ENCODE assay signal across 8 cellular contexts in the genomic region with DNA sequence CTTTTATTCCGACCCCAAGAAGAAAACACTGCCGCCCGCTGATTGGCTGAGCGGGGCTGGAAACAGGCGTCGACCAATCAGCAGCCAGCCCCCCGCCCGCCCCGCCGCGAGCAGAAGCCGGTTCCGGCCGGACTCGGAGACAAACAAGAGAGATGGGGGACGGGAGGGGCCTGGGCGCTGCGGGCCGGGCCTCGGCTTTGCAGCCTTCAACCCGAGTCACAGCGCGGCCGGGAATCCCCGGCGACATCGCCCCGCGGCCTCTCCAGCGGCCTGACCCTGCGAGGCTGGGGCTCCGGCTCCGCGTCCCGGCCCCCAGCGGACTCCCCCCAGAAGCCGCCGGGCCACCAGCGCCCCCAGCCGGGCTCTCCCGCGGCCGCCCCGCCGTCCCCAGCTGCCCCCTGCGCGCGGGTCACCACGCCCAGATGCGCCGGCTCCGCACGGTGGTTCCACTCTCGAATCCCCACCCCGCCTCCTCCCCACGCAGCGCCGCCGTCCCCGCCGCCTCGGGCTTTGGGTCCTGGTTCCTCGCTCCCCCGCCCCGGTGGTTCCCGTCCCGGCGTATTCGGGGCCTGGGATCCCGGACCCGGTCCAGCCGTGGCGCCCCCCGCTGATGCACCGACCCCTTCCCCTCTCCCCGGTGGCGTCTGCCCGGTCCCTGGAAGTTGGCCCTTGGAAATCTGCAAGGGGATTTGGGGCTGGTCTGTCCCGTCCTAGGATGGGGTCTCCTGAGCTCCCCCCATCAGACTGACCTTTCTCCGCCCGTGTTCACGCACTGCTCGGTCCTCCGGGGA. TPM values are rescaled to one million over a fixed set of nuclear protein-coding genes. Genes with fewer than 3 reads are reported as not detected.
DNase-seq lines count a peak whose midpoint lies in the region; ATAC-seq and TF ChIP-seq lines count a peak whose summit lies in the region.

No MANE protein-coding gene starts in this region.

- DNase-seq in GM13977 (ENCODE audit: low spot score) (peak; percentile 99), NCI-H2029 (lab: John Stamatoyannopoulos, UW) (peak; percentile 87), T1000 (lab: John Stamatoyannopoulos, UW) (peak; percentile 89), astrocyte of the hippocampus (ENCODE audit: low read depth, low spot score) (peak; percentile 99), hepatocyte (ENCODE audit: low spot score) (peak; percentile 95), renal cortical epithelial cell (ENCODE audit: low read depth) (peak; percentile 79), aorta (peak; percentile 97)

- H3K4me1 ChIP-seq in hepatocyte (ENCODE audit: insufficient read depth): peaks cover 24% of the 10 kb centered on the region
- no peaks in the 10 kb centered on the region for H3K4me1 ChIP-seq in aorta (ENCODE audit: control insufficient read depth in 1 of 2, insufficient read depth in 2 of 2, low read length in 2 of 2)

- peak overlapping the region; percentile 89 for H3K4me2 ChIP-seq in hepatocyte

- in situ Hi-C loops in GM13977 (cut with MboI; ENCODE audit: low pct_unique_long_range_greater_than_20kb, low sequenced_read_pairs, unreplicated experiment): no loop called here

- WGBS in hepatocyte (ENCODE audit: low lambda C conversion rate, missing lambda C conversion rate): 0% methylated on average over 9 of the region's 84 CpGs
- 1% methylated on average over 73 to 84 of the region's 84 CpGs for WGBS in aorta, 2 donors

- H3K4me3 ChIP-seq in hepatocyte (peak overlapping the region; percentile 48), aorta (ENCODE audit: low read length in 2 of 2) (peak overlapping the region; percentile 33 to 81)

- H3K79me2 ChIP-seq in hepatocyte: no peaks in the 10 kb centered on the region

- TF ChIP-seq CTCF in GM13977 (IDR thresholded peaks at IDR 0.05; ENCODE audit: extremely low read depth, insufficient read depth, missing control alignments) (peak; percentile 49), hepatocyte (IDR thresholded peaks at IDR 0.05; ENCODE audit: poor library complexity) (peak; percentile 28)

- no peaks in the 10 kb centered on the region for H4K20me1 ChIP-seq in hepatocyte (ENCODE audit: insufficient read depth, poor library complexity, severe bottlenecking)

- intact Hi-C loops in aorta (cut with DNase I): loop anchor here (1.0 to 2.0 kb wide), 3 partner anchors 39 to 55 kb away; no protein-coding TSS in a partner anchor

- peak overlapping the region; percentile 91 for H3K27ac ChIP-seq in hepatocyte
- H3K27ac ChIP-seq in aorta (ENCODE audit: low read depth in 1 of 2, low read length in 2 of 2): no peak overlapping the region

- H3K27me3 ChIP-seq in hepatocyte (peaks cover 8% of the 10 kb centered on the region), aorta (ENCODE audit: control insufficient read depth in 1 of 2, insufficient read depth in 2 of 2, low read length in 1 of 2) (no peaks in the 10 kb centered on the region)

- H3K36me3 ChIP-seq in hepatocyte (replicated peaks; ENCODE audit: insufficient read depth, low read depth) (no peaks in the 10 kb centered on the region), aorta (ENCODE audit: control insufficient read depth in 1 of 2, insufficient read depth in 2 of 2, low read length in 1 of 2) (no peaks in the 10 kb centered on the region)

- H2AFZ ChIP-seq in hepatocyte: peak overlapping the region; percentile 89

- H3K9me3 ChIP-seq in hepatocyte (ENCODE audit: low read depth): no peaks in the 10 kb centered on the region
- no peaks in the 10 kb centered on the region for H3K9me3 ChIP-seq in aorta (ENCODE audit: control insufficient read depth, low read length)

- ATAC-seq in HG02938 (IDR thresholded peaks at IDR 0.05; ENCODE audit: unreplicated experiment) (peak; percentile 49), aorta (ENCODE audit: low FRiP score) (peak; percentile 94)

- H3K9me2 ChIP-seq in hepatocyte (replicated peaks; ENCODE audit: insufficient read depth): no peaks in the 10 kb centered on the region

RNA-seq across cellular contexts. Expression of a gene that starts 0.4 kb away (rescaled TPM):
- 6.0 and 6.1 TPM in 2 replicates for total RNA-seq in hepatocyte
- 9.8 and 10.2 TPM in 2 replicates for polyA plus RNA-seq in hepatocyte
- total RNA-seq in renal cortical epithelial cell: 8.9 and 33.1 TPM in 2 replicates
- 10 to 100 TPM; 11.1 to 25.0 TPM for total RNA-seq in aorta
- 1 to 10 TPM; 2.1 to 8.1 TPM for polyA plus RNA-seq in aorta

RNA-seq across cellular contexts. Expression of a gene that starts 16.5 kb away (rescaled TPM):
- total RNA-seq in hepatocyte (0.93 and 1.2 TPM in 2 replicates), renal cortical epithelial cell (0.55 and 1.6 TPM in 2 replicates), aorta (10 to 100 TPM; 13.8 to 31.6 TPM)
- polyA plus RNA-seq in hepatocyte (1.0 and 2.0 TPM in 2 replicates), aorta (1 to 10 TPM in 1 of 2 donors, under 1 TPM in 1; 0.63 to 5.4 TPM)

RNA-seq across cellular contexts. Expression of a gene that starts 20.6 kb away (rescaled TPM):
- total RNA-seq in hepatocyte: 10.3 and 13.7 TPM in 2 replicates
- 9.9 and 11.1 TPM in 2 replicates for polyA plus RNA-seq in hepatocyte
- total RNA-seq in renal cortical epithelial cell: 4.9 and 19.8 TPM in 2 replicates
- total RNA-seq in aorta: 10 to 100 TPM in 1 of 2 donors, 1 to 10 TPM in 1; 7.0 to 12.0 TPM
- 10 to 100 TPM; 16.4 to 19.4 TPM for polyA plus RNA-seq in aorta

RNA-seq across cellular contexts. Expression of a gene that starts 55.6 kb away (rescaled TPM):
- total RNA-seq in hepatocyte (100 and 107 TPM in 2 replicates), renal cortical epithelial cell (55.7 and 166 TPM in 2 replicates), aorta (100 to 1,000 TPM; 183 to 235 TPM)
- polyA plus RNA-seq in hepatocyte (119 and 125 TPM in 2 replicates), aorta (10 to 100 TPM; 14.7 to 88.9 TPM)
